12 cellular contexts compared by ENCODE assay signal in genomic region chr1:110477445-110477957, GRCh38. TPM values are rescaled to one million over a fixed set of nuclear protein-coding genes. Genes with fewer than 3 reads are reported as not detected.
A peak's percentile ranks its signal among the peaks of the same experiment; 100 is the strongest.
DNase-seq lines count a peak whose midpoint lies in the region; ATAC-seq, FAIRE-seq and TF ChIP-seq lines count a peak whose summit lies in the region.
"Had no signal": no experiment of that assay in that cellular context is flagged by ENCODE, and none has a peak within 500 bp of the region (broad histone marks: within the 10 kb centered on the region; RNA-seq: fewer than 3 reads in every experiment).

No MANE protein-coding gene starts in this region.

- H3K27me3 ChIP-seq in SK-N-SH (ENCODE audit: insufficient read depth) = no peaks in the 10 kb centered on the region
- H3K27me3 ChIP-seq in vagina = no peaks in the 10 kb centered on the region

- H4K20me1 ChIP-seq in SK-N-SH (ENCODE audit: insufficient read depth) = no peaks in the 10 kb centered on the region

- POLR2A ChIA-PET in A549 (lab: Yijun Ruan, JAX) = interaction anchor here (0.6 to 1.5 kb wide), 3 partner anchors 18 to 138 kb away, joined by 3 to 4 read pairs (median 4); partner anchors contain the start of gene RBM15
- POLR2A ChIA-PET in SK-N-SH (lab: Yijun Ruan, JAX) = no interaction called here

- FAIRE-seq in A549 (lab: Jason Lieb, UNC) = no peak
- FAIRE-seq: GM19239 had no signal

- H3K9me3 ChIP-seq in A549 = no peaks in the 10 kb centered on the region
- no peaks in the 10 kb centered on the region for H3K9me3 ChIP-seq in SK-N-SH
- no peaks in the 10 kb centered on the region for H3K9me3 ChIP-seq in vagina

- no peak overlapping the region for H3K4me3 ChIP-seq in A549
- no peak overlapping the region; a peak in 1 of 4 replicates for H3K4me3 ChIP-seq in SK-N-SH (ENCODE audit: low read depth in 2 of 2, low read length in 1 of 2)
- H3K4me3 ChIP-seq in vagina = no peak overlapping the region

- H3K27ac ChIP-seq in A549 (peak overlapping the region; percentile 66 to 82), SK-N-SH (ENCODE audit: low read depth in 2 of 2, low read length in 1 of 2) (peak overlapping the region in 1 of 2 experiments; percentile 28; a peak in 1 of 4 replicates), vagina (no peak overlapping the region)

- CTCF ChIA-PET in A549 (lab: Yijun Ruan, JAX) = interaction anchor here (0.9 to 6.2 kb wide), 8 partner anchors 13 to 360 kb away, joined by 3 to 34 read pairs (median 6); no protein-coding TSS in a partner anchor
- CTCF ChIA-PET in SK-N-SH (lab: Yijun Ruan, JAX) = interaction anchor here (0.7 to 13.4 kb wide), 5 partner anchors 10 to 306 kb away, joined by 3 to 132 read pairs (median 4); no protein-coding TSS in a partner anchor

- H3K9ac ChIP-seq in SK-N-SH = no peak overlapping the region

- TF ChIP-seq EP300 in A549 (IDR thresholded peaks at IDR 0.05) (no peak), SK-N-SH (IDR thresholded peaks at IDR 0.05; ENCODE audit: borderline replicate concordance in 1 of 2, low read depth in 1 of 2, low read length in 1 of 2) (0 out of 4 replicates have a peak, but pooled peaks of 1 of the 2 experiments have one; percentile 0)

- no peak for TF ChIP-seq RAD21 in A549 (conservative IDR thresholded peaks at IDR 0.05 in 1 of 2, IDR thresholded peaks at IDR 0.05 in 1 of 2)
- no peak for TF ChIP-seq RAD21 in SK-N-SH (IDR thresholded peaks at IDR 0.05; ENCODE audit: low read length)

- ATAC-seq in A549 = peak; percentile 82
- ATAC-seq in left ventricle myocardium superior = peak; percentile 42
- no peak for ATAC-seq in GM21381 (IDR thresholded peaks at IDR 0.05; ENCODE audit: unreplicated experiment)
- no peak for ATAC-seq in HG02981 (IDR thresholded peaks at IDR 0.05; ENCODE audit: unreplicated experiment)
- no peak for ATAC-seq in HG03095 (IDR thresholded peaks at IDR 0.05; ENCODE audit: unreplicated experiment)

- H3F3A ChIP-seq in SK-N-SH (replicated peaks; ENCODE audit: insufficient read depth) = peaks cover 8% of the 10 kb centered on the region

- no peaks in the 10 kb centered on the region for H3K79me2 ChIP-seq in SK-N-SH (ENCODE audit: insufficient read depth)

- intact Hi-C loops in left ventricle myocardium superior (cut with micrococcal nuclease) (no loop called here), vagina (cut with DNase I) (no loop called here)

- DNase-seq in A549 (ENCODE audit: low read depth in 1 of 2, low spot score in 1 of 2) = peak; percentile 50 to 57
- DNase-seq in SK-N-SH = no peak
- no peak for DNase-seq in left ventricle myocardium superior
- DNase-seq in vagina (ENCODE audit: extremely low spot score in 2 of 2) = no peak
- DNase-seq: cerebellar nuclear complex, DMS79 treated with DMSO at 0.1 percent for 48 hours, NCI-H1048 had no signal

- TF ChIP-seq CTCF in A549 (IDR thresholded peaks at IDR 0.05) = peak; percentile 23; the same call in 1 of the 3 replicates
- TF ChIP-seq CTCF in GM12872 (IDR thresholded peaks at IDR 0.05; ENCODE audit: insufficient read depth, low read depth, low read length) = peak; percentile 48; the same call in 2 of the 3 replicates
- TF ChIP-seq CTCF in SK-N-SH (IDR thresholded peaks at IDR 0.05) = peak; percentile 34
- TF ChIP-seq CTCF in vagina (IDR thresholded peaks at IDR 0.05) = no peak

- TF ChIP-seq POLR2A in A549 (IDR thresholded peaks at IDR 0.05; ENCODE audit: low read length) (no peak), vagina (IDR thresholded peaks at IDR 0.05) (no peak)

- peak overlapping the region; percentile 62 for H3K4me2 ChIP-seq in A549
- H3K4me2 ChIP-seq in SK-N-SH = no peak overlapping the region

- WGBS in A549 (ENCODE audit: missing lambda C conversion rate) = 6% methylated on average over 3 of the region's 3 CpGs
- WGBS in SK-N-SH (ENCODE audit: low lambda C conversion rate) = 37% methylated on average over 3 of the region's 3 CpGs

- H3K4me1 ChIP-seq in A549 (peaks cover 32% of the 10 kb centered on the region), SK-N-SH (ENCODE audit: control insufficient read depth in 1 of 2, insufficient read depth in 2 of 2, low read depth in 1 of 2, low read length in 1 of 2) (peaks cover 2 to 15% of the 10 kb centered on the region in 2 experiments; a peak in 2 of 4 replicates), vagina (peaks cover 20% of the 10 kb centered on the region)

- H3K36me3 ChIP-seq in SK-N-SH (replicated peaks in 1 of 2; ENCODE audit: control insufficient read depth in 1 of 2, insufficient read depth in 2 of 2, low read length in 1 of 2) (no peaks in the 10 kb centered on the region), vagina (no peaks in the 10 kb centered on the region)

- no peaks in the 10 kb centered on the region for H3K9me2 ChIP-seq in SK-N-SH

- H2AFZ ChIP-seq in SK-N-SH (ENCODE audit: low read depth) = no peak overlapping the region

TF ChIP-seq in A549, 52 proteins besides CTCF, POLR2A, EP300 and RAD21 (continues in another document):
- TF ChIP-seq MAX (IDR thresholded peaks at IDR 0.05) = 0 out of 2 replicates have a peak, but pooled peaks have one; percentile 2
- TF ChIP-seq PHF8 (IDR thresholded peaks at IDR 0.05; ENCODE audit: borderline replicate concordance, low read depth) = no peak
- TF ChIP-seq POLR2AphosphoS2 (conservative IDR thresholded peaks at IDR 0.05; ENCODE audit: low read length) = no peak
- no peak for TF ChIP-seq ZFP36 (IDR thresholded peaks at IDR 0.05; ENCODE audit: borderline replicate concordance, partially characterized antibody)
- peak; percentile 50 for TF ChIP-seq JUNB (IDR thresholded peaks at IDR 0.05)
- no peak for TF ChIP-seq ZSCAN20 (CRISPR knock-in tag; IDR thresholded peaks at IDR 0.05)
- no peak for TF ChIP-seq GATA3 (IDR thresholded peaks at IDR 0.05; ENCODE audit: borderline replicate concordance)
- TF ChIP-seq HDAC2 (IDR thresholded peaks at IDR 0.05) = no peak
- TF ChIP-seq MAFK (IDR thresholded peaks at IDR 0.05; ENCODE audit: partially characterized antibody) = peak; percentile 50

TF ChIP-seq in SK-N-SH, 30 proteins besides CTCF, POLR2A, EP300 and RAD21:
- TF ChIP-seq FOXM1 (IDR thresholded peaks at IDR 0.05; ENCODE audit: low read depth) = no peak
- TF ChIP-seq TAF1 (IDR thresholded peaks at IDR 0.05; ENCODE audit: borderline replicate concordance, low read depth, low read length) = no peak
- no peak for TF ChIP-seq NRF1 (IDR thresholded peaks at IDR 0.05; ENCODE audit: low read depth, low read length)
- TF ChIP-seq FOSL2 (IDR thresholded peaks at IDR 0.05; ENCODE audit: borderline replicate concordance, low read depth) = no peak
- no peak for TF ChIP-seq CHD2 (IDR thresholded peaks at IDR 0.05; ENCODE audit: low read length, partially characterized antibody)
- no peak for TF ChIP-seq IRF3 (IDR thresholded peaks at IDR 0.05; ENCODE audit: low read depth, low read length)
- TF ChIP-seq JUND (IDR thresholded peaks at IDR 0.05) = no peak
- no peak for TF ChIP-seq YY1 (IDR thresholded peaks at IDR 0.05; ENCODE audit: low read depth)
- no peak for TF ChIP-seq POLR2AphosphoS5 (IDR thresholded peaks at IDR 0.05; ENCODE audit: low read depth, low read length)
- TF ChIP-seq ELF1 (IDR thresholded peaks at IDR 0.05) = no peak
- no peak for TF ChIP-seq RXRA (IDR thresholded peaks at IDR 0.05; ENCODE audit: borderline replicate concordance, low read depth)
- no peak for TF ChIP-seq EZH2phosphoT487 (IDR thresholded peaks at IDR 0.05; ENCODE audit: borderline replicate concordance, low read depth)
- TF ChIP-seq TCF12 (IDR thresholded peaks at IDR 0.05) = no peak

RNA-seq across cellular contexts. Expression of gene PROK1, which starts 26.6 kb away (rescaled TPM):
- polyA plus RNA-seq in A549 (2011; rRNA removed) (not detected in 2 replicates), A549 (2017; fragmentation: RNase III; extraction: RNeasy Plus Mini Kit Qiagen cat#74134 plus additional on column Dnase treatment) (not detected in 3 replicates), SK-N-SH (2012; rRNA removed) (not detected in 2 replicates)
- polyA plus RNA-seq in A549 (2012; cell fraction: cytosol; rRNA removed) = not detected in 2 replicates
- polyA plus RNA-seq in A549 (2012; cell fraction: nucleus; rRNA removed) = not detected in 2 replicates
- not detected in 2 replicates for polyA minus RNA-seq in A549 (2011; rRNA and poly(A)+ RNA removed)
- polyA plus RNA-seq in SK-N-SH (2012; cell fraction: cytosol; rRNA removed) = 0.01 TPM in 1 of 2 replicates, not detected in the other
- polyA plus RNA-seq in SK-N-SH (2012; cell fraction: nucleus; rRNA removed) = 0.04 TPM in 1 of 2 replicates, not detected in the other
- total RNA-seq in left ventricle myocardium superior (not detected), vagina (7.4 TPM)

RNA-seq across cellular contexts. Expression of gene KCNA10, which starts 41.5 kb away (rescaled TPM):
- polyA plus RNA-seq in A549 (2011; rRNA removed) = not detected in 2 replicates
- polyA plus RNA-seq in A549 (2012; cell fraction: cytosol; rRNA removed) = not detected in 2 replicates
- polyA plus RNA-seq in A549 (2012; cell fraction: nucleus; rRNA removed) = not detected in 2 replicates
- not detected in 3 replicates for polyA plus RNA-seq in A549 (2017; fragmentation: RNase III; extraction: RNeasy Plus Mini Kit Qiagen cat#74134 plus additional on column Dnase treatment)
- not detected in 2 replicates for polyA minus RNA-seq in A549 (2011; rRNA and poly(A)+ RNA removed)
- not detected in 2 replicates for polyA plus RNA-seq in SK-N-SH (2012; rRNA removed)
- not detected in 2 replicates for polyA plus RNA-seq in SK-N-SH (2012; cell fraction: cytosol; rRNA removed)
- not detected in 2 replicates for polyA plus RNA-seq in SK-N-SH (2012; cell fraction: nucleus; rRNA removed)
- total RNA-seq in left ventricle myocardium superior = not detected
- not detected for total RNA-seq in vagina

Comparison
In these comparisons a context has a peak if more than half of its experiments do, and no peak if none do; other contexts are left out.
1. ATAC-seq: peak in A549 (2 of 2) and left ventricle myocardium superior (single experiment); none in GM21381 (single experiment), HG02981 (single experiment) and HG03095 (single experiment).
2. DNase-seq: peak in A549 (2 of 2); none in SK-N-SH (single experiment), left ventricle myocardium superior (single experiment) and vagina (0 of 2).
3. CTCF ChIP-seq: peak in A549 (single experiment), GM12872 (single experiment) and SK-N-SH (single experiment); none in vagina (0 of 3).
4. Of the 12 proteins assayed by ChIP-seq in both A549 and SK-N-SH: peak only in A549: MAX; only in SK-N-SH: none; in both: CTCF; in neither: 9; mixed calls (peak in some experiments, not most) for 1.